8 cellular contexts compared by ENCODE assay signal in genomic region chr22:33519140-33519973, GRCh38.
DNase-seq lines count a peak whose midpoint lies in the region; ATAC-seq, FAIRE-seq and TF ChIP-seq lines count a peak whose summit lies in the region.

No MANE protein-coding gene starts in this region.

- CTCF ChIA-PET in K562 (lab: Yijun Ruan, JAX; ENCODE audit: low intra/inter-chr PET ratio), result interaction anchor here (0.7 kb wide), 1 partner anchor 404 kb away, joined by 3 read pairs; no protein-coding TSS in a partner anchor

- peaks cover 21 to 34% of the 10 kb centered on the region in 2 donors for H3K4me1 Mint-ChIP-seq in immature natural killer cell

- H3K27ac Mint-ChIP-seq in immature natural killer cell, result no peak overlapping the region

- H3K4me3 Mint-ChIP-seq in immature natural killer cell, result no peak overlapping the region

- H3K36me3 Mint-ChIP-seq in immature natural killer cell, result no peaks in the 10 kb centered on the region

- H3K27me3 Mint-ChIP-seq in immature natural killer cell (ENCODE audit: low read depth in 3 of 3), result peaks cover 1 to 3% (median 2%) of the 10 kb centered on the region in 3 donors

- H3K4me3 ChIP-seq in K562 (no peak overlapping the region), spleen (no peak overlapping the region)

- H3K9me3 Mint-ChIP-seq in immature natural killer cell, result peaks cover 0 to 2% (median 0%) of the 10 kb centered on the region in 6 donors

- ATAC-seq in K562 (0 out of 3 replicates have a peak, but pooled peaks have one; percentile 31), HG03469 (IDR thresholded peaks at IDR 0.05; ENCODE audit: unreplicated experiment) (no peak), GM18502 (IDR thresholded peaks at IDR 0.05; ENCODE audit: poor library complexity, unreplicated experiment) (no peak)

- intact Hi-C loops in K562 (cut with micrococcal nuclease), result loop anchor here (10.0 kb wide), 1 partner anchor 55 kb away; no protein-coding TSS in a partner anchor
- intact Hi-C loops in spleen (cut with DNase I; ENCODE audit: low total_unique reads), result loop anchor here (5.0 kb wide), 2 partner anchors 58 to 398 kb away; no protein-coding TSS in a partner anchor

- no peaks in the 10 kb centered on the region for H3K79me2 ChIP-seq in K562 (ENCODE audit: control insufficient read depth, insufficient read depth, low read length)

- no peaks in the 10 kb centered on the region for H3K9me1 ChIP-seq in K562 (ENCODE audit: control insufficient read depth, insufficient read depth, low read length)

- no peaks in the 10 kb centered on the region for H3K36me3 ChIP-seq in K562 (ENCODE audit: control insufficient read depth, insufficient read depth, low read length)
- H3K36me3 ChIP-seq in spleen, result no peaks in the 10 kb centered on the region

- no peak overlapping the region for H3K27ac ChIP-seq in K562 (ENCODE audit: extremely low read depth, low read depth, low read length)
- peak overlapping the region in 2 of 8 donors; percentile 40 to 53 for H3K27ac ChIP-seq in spleen

- TF ChIP-seq CTCF in K562 (IDR thresholded peaks at IDR 0.05 in 2 of 3, conservative IDR thresholded peaks at IDR 0.05 in 1 of 3; ENCODE audit: insufficient read depth in 2 of 3, low read depth in 1 of 3, low read length in 3 of 3), result peak; percentile 6 to 49 (median 42); a peak in 3 of 6 replicates
- peak in 9 of 11 experiments; percentile 26 to 63 (median 53) for TF ChIP-seq CTCF in spleen (IDR thresholded peaks at IDR 0.05 in 8 of 11, conservative IDR thresholded peaks at IDR 0.05 in 3 of 11)

- no peak overlapping the region for H2AFZ ChIP-seq in K562 (ENCODE audit: low read depth, low read length)

- TF ChIP-seq POLR2A in K562 (conservative IDR thresholded peaks at IDR 0.05), result no peak
- no peak for TF ChIP-seq POLR2A in spleen (IDR thresholded peaks at IDR 0.05)

- WGBS in K562 (ENCODE audit: insufficient coverage, low coverage, missing lambda C conversion rate), result 2% methylated on average over 7 of the region's 13 CpGs
- whole genome bisulfite sequencing in spleen, 5 donors, result 40 to 54% (median 48%) methylated on average over 13 of the region's 13 CpGs

- no peaks in the 10 kb centered on the region for H4K20me1 ChIP-seq in K562 (replicated peaks; ENCODE audit: control insufficient read depth, insufficient read depth, low read length)

- POLR2A ChIA-PET in K562 (lab: Yijun Ruan, JAX), result no interaction called here

- H3K4me1 ChIP-seq in K562 (replicated peaks in 1 of 2; ENCODE audit: control insufficient read depth in 2 of 2, insufficient read depth in 2 of 2, low read length in 2 of 2), result no peaks in the 10 kb centered on the region
- peaks cover 0 to 56% (median 18%) of the 10 kb centered on the region in 6 donors for H3K4me1 ChIP-seq in spleen

- no peak for TF ChIP-seq EP300 in K562 (IDR thresholded peaks at IDR 0.05; ENCODE audit: low read length)

- BruUV-seq in K562 (replicated peaks; lab: Mats Ljungman, UMichigan), result no TSS peak

- TF ChIP-seq RAD21 in K562 (CRISPR knock-in tag; conservative IDR thresholded peaks at IDR 0.05 in 1 of 2, IDR thresholded peaks at IDR 0.05 in 1 of 2), result peak in 1 of 2 experiments; percentile 33; a peak in 2 of 4 replicates

- H3K9me3 ChIP-seq in K562 (replicated peaks; ENCODE audit: control insufficient read depth, insufficient read depth, low read depth, low read length) (no peaks in the 10 kb centered on the region), spleen (peaks cover 0 to 11% (median 0%) of the 10 kb centered on the region in 8 donors)

- in situ Hi-C loops in G401 (cut with HindIII; ENCODE audit: low sequenced_read_pairs), result no loop called here
- in situ Hi-C loops in K562 (cut with MboI), result no loop called here

- DNase-seq in A172 (ENCODE audit: low spot score), result peak; percentile 8
- DNase-seq in G401 (ENCODE audit: low spot score), result peak; percentile 75
- DNase-seq in NCI-H146 treated with DMSO at 0.1 percent for 48 hours (lab: John Stamatoyannopoulos, UW; ENCODE audit: unreplicated experiment), result peak; percentile 37
- peak; percentile 8 to 17 (median 14) for DNase-seq in K562 (ENCODE audit: extremely low read depth in 1 of 4, low spot score in 3 of 4)
- peak; percentile 13 to 39 (median 16) for DNase-seq in immature natural killer cell
- DNase-seq in spleen, result no peak

- H3K4me2 ChIP-seq in K562 (ENCODE audit: insufficient read depth, low read length), result no peak overlapping the region

- FAIRE-seq in K562 (lab: Jason Lieb, UNC), result no peak

- no peaks in the 10 kb centered on the region for H3K27me3 ChIP-seq in K562 (ENCODE audit: control insufficient read depth in 2 of 2, insufficient read depth in 2 of 2, low read length in 2 of 2)
- no peaks in the 10 kb centered on the region for H3K27me3 ChIP-seq in spleen (replicated peaks in 1 of 7)

- H3K9ac ChIP-seq in K562 (ENCODE audit: insufficient read depth in 1 of 2, low read depth in 2 of 2, low read length in 2 of 2), result no peak overlapping the region

TF ChIP-seq in K562, 482 proteins besides CTCF, POLR2A, EP300 and RAD21:
- TF ChIP-seq ZNF239 (CRISPR knock-in tag; IDR thresholded peaks at IDR 0.05) (no peak), CTCFL (IDR thresholded peaks at IDR 0.05; ENCODE audit: borderline replicate concordance, insufficient read depth, low read depth, low read length, poor library complexity, severe bottlenecking) (no peak), SETDB1 (IDR thresholded peaks at IDR 0.05; ENCODE audit: low read length) (no peak), E4F1 (CRISPR knock-in tag; IDR thresholded peaks at IDR 0.05; ENCODE audit: borderline replicate concordance) (no peak), ARID2 (IDR thresholded peaks at IDR 0.05) (no peak), ZNF197 (CRISPR knock-in tag; IDR thresholded peaks at IDR 0.05; ENCODE audit: low read depth) (no peak), IRF2 (CRISPR knock-in tag; IDR thresholded peaks at IDR 0.05) (no peak), NFXL1 (CRISPR knock-in tag; IDR thresholded peaks at IDR 0.05) (no peak), PCBP1 (IDR thresholded peaks at IDR 0.05; ENCODE audit: low read depth, low read length, poor library complexity, severe bottlenecking) (no peak), E2F3 (CRISPR knock-in tag; IDR thresholded peaks at IDR 0.05) (no peak), ELF1 (tag; IDR thresholded peaks at IDR 0.05) (no peak), IRF1 (CRISPR knock-in tag; IDR thresholded peaks at IDR 0.05; ENCODE audit: borderline replicate concordance) (no peak)
